30 cellular contexts compared by ENCODE assay signal in the genomic region with DNA sequence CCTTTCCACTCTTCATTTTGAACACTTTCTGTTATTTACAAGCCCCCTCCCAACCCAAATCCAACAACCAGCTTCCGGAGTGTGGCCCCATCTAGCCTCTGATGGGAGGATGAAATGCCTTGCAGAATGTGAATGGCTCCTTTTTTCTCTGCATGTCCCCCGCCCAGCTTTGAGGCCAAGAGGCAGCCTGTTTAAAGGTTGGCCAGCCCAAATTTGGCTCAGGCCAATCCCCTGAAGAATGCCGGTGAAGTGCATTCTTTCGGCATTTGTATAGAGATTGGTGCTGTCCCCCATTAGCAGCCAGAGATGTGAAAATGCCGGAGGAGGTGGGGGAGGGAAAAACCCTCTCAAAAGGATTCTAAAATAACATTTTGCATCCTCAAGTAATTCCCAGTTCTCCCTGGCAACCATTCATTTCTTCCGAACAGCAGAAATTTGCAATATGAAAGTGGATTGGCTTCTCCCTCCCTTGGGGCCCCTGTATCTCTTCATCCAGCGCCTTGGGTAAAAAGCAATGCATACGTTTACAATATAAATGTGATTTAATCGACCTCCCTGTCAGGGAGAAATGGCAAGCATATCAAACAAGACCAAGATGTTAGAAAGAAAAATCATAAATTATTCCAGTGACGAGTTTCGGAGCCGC.
A peak's percentile ranks its signal among the peaks of the same experiment; 100 is the strongest.
DNase-seq lines count a peak whose midpoint lies in the region; ATAC-seq and TF ChIP-seq lines count a peak whose summit lies in the region.
"Had no signal": no experiment of that assay in that cellular context is flagged by ENCODE, and none has a peak within 500 bp of the region (broad histone marks: within the 10 kb centered on the region; RNA-seq: fewer than 3 reads in every experiment).

No MANE protein-coding gene starts in this region.

- no peak overlapping the region for H3K9ac ChIP-seq in SK-N-MC (ENCODE audit: insufficient read length)

- no peaks in the 10 kb centered on the region for H3K27me3 Mint-ChIP-seq in nephron progenitor cell (ENCODE audit: low read depth, poor library complexity)

- no peaks in the 10 kb centered on the region for H3K36me3 Mint-ChIP-seq in nephron progenitor cell (ENCODE audit: low read depth)
- H3K36me3 Mint-ChIP-seq: IgD-negative memory B cell; stimulated activated naive B cell treated with anti-CD40 and anti-IgM and Interleukin-4, amounts not matched to agents 10 μg/mL and 1 μg/mL and 100 μg/mL, for 72 hours had no signal

- no peak for ATAC-seq in HG02678 (IDR thresholded peaks at IDR 0.05; ENCODE audit: unreplicated experiment)
- ATAC-seq: body of pancreas; HCT116; stimulated activated naive B cell treated with anti-CD40 and anti-IgM and Interleukin-4, amounts not matched to agents 10 μg/mL and 1 μg/mL and 100 μg/mL, for 72 hours; T-helper 17 cell had no signal

- H3K27ac ChIP-seq in SK-N-MC = peak overlapping the region; percentile 90
- H3K27ac ChIP-seq: adrenal gland, body of pancreas, C4-2B, gastrocnemius medialis, left ventricle myocardium inferior, PC-9, suprapubic skin had no signal

- H3K4me3 ChIP-seq in SK-N-MC = peak overlapping the region; percentile 61
- H3K4me3 ChIP-seq: adrenal gland, body of pancreas, gastrocnemius medialis, left ventricle myocardium inferior, PC-9, suprapubic skin had no signal

- no peaks in the 10 kb centered on the region for H3K9me3 Mint-ChIP-seq in nephron progenitor cell
- H3K9me3 Mint-ChIP-seq: IgD-negative memory B cell; stimulated activated naive B cell treated with anti-CD40 and anti-IgM and Interleukin-4, amounts not matched to agents 10 μg/mL and 1 μg/mL and 100 μg/mL, for 72 hours had no signal

- peak overlapping the region; percentile 27 for H3K4me3 Mint-ChIP-seq in nephron progenitor cell
- H3K4me3 Mint-ChIP-seq: IgD-negative memory B cell; stimulated activated naive B cell treated with anti-CD40 and anti-IgM and Interleukin-4, amounts not matched to agents 10 μg/mL and 1 μg/mL and 100 μg/mL, for 72 hours; T-helper 17 cell had no signal

- TF ChIP-seq CTCF in nephron progenitor cell (IDR thresholded peaks at IDR 0.05) = no peak

- H3K9me3 ChIP-seq in SK-N-MC (ENCODE audit: low read depth, low read length) = no peaks in the 10 kb centered on the region
- H3K9me3 ChIP-seq: adrenal gland, body of pancreas, gastrocnemius medialis, left ventricle myocardium inferior, suprapubic skin had no signal

- no peaks in the 10 kb centered on the region for H3K36me3 ChIP-seq in SK-N-MC (ENCODE audit: insufficient read depth, low read length)
- H3K36me3 ChIP-seq: adrenal gland, gastrocnemius medialis, left ventricle myocardium inferior, suprapubic skin had no signal

- DNase-seq in ELF-1 (ENCODE audit: low read depth, low spot score) = peak; percentile 81
- DNase-seq in SK-N-MC (ENCODE audit: low read depth, low spot score) = peak; percentile 73
- DNase-seq in iPS DF 19.7 (ENCODE audit: low read depth, low spot score) = peak; percentile 35
- no peak for DNase-seq in nephron progenitor cell
- DNase-seq in H4 (ENCODE audit: low spot score) = no peak
- DNase-seq in stimulated activated CD4-positive, alpha-beta T cell treated with anti-CD3 and anti-CD28 coated beads, Interleukin-4, amount 100 ng/mL, for 24 hours = no peak
- no peak for DNase-seq in OCI-M1 (lab: John Stamatoyannopoulos, UW)
- DNase-seq: activated CD4-positive, alpha-beta T cell treated with anti-CD3 and anti-CD28 coated beads, Interleukin-2, amount 50 U/mL, for 48 hours; activated CD4-positive, CD25-positive, alpha-beta regulatory T cell treated with anti-CD3 and anti-CD28 coated beads, Interleukin-2, amount 50 U/mL, for 72 hours; activated naive CD4-positive, alpha-beta T cell; adrenal gland; body of pancreas; DND-41; gastrocnemius medialis; left ventricle myocardium inferior; MV-4-11; NCI-H1436; NCI-H2081; NCI-H526; NK-92 treated with Interleukin-12 subunit alpha and Interleukin-12 subunit beta, amount 100 ng/mL, for 24 hours; PC-9; Right ventricle myocardium superior; stimulated activated CD4-positive, alpha-beta T cell treated with anti-CD3 and anti-CD28 coated beads, Interleukin-15, amount 100 ng/mL, for 24 hours; stimulated activated naive B cell treated with anti-CD40 and anti-IgM and Interleukin-4, amounts not matched to agents 10 μg/mL and 1 μg/mL and 100 μg/mL, for 72 hours; T-helper 17 cell had no signal

- H3K4me1 Mint-ChIP-seq in nephron progenitor cell = peaks cover 80% of the 10 kb centered on the region
- H3K4me1 Mint-ChIP-seq: stimulated activated naive B cell treated with anti-CD40 and anti-IgM and Interleukin-4, amounts not matched to agents 10 μg/mL and 1 μg/mL and 100 μg/mL, for 72 hours had no signal

- no peak overlapping the region for H3K27ac Mint-ChIP-seq in nephron progenitor cell
- H3K27ac Mint-ChIP-seq: IgD-negative memory B cell; stimulated activated naive B cell treated with anti-CD40 and anti-IgM and Interleukin-4, amounts not matched to agents 10 μg/mL and 1 μg/mL and 100 μg/mL, for 72 hours; T-helper 17 cell had no signal

Comparison
In these comparisons a context has a peak if more than half of its experiments do, and no peak if none do; other contexts are left out.
1. DNase-seq: peak in ELF-1 (single experiment), SK-N-MC (single experiment) and iPS DF 19.7 (single experiment); none in nephron progenitor cell (single experiment), H4 (single experiment), stimulated activated CD4-positive, alpha-beta T cell treated with anti-CD3 and anti-CD28 coated beads, Interleukin-4, amount 100 ng/mL, for 24 hours (single experiment) and OCI-M1 (single experiment).